8 cellular contexts compared by ENCODE assay signal in the genomic region with DNA sequence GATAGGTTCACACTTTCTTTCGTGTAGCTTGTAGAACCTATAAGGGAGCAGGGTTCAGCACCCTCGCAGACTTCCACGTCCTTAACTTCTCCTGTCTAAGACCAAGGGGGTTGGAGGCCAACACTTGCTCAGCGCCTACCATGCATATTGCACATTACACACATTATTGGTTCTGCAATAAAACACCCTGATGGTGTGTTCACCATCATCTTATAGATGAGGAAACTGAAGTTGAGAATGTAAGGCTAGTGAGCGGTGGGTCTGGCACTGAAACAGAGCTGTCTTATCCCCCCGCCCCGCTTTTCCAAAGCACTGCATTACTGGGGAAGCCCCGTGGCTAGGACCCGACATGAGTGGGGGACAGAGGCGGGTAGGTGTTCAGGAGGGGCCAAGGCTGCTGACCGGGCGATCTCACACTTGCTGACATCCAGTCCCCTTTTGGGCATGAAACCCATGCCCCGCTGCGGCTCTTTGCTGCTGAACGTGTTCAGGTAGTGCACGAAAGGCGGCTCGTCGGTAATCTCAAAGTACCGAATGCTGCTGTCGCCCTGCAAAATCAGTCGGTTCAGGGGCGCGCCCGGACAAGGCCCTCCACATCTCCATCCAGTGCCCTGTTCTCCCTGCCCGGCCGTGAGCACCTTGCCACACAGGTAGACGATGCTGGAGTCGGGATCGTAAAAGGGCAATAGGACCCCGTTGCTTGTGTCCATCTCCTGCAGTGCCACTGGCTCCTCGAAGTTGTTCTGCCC. TPM values are rescaled to one million over a fixed set of nuclear protein-coding genes. Genes with fewer than 3 reads are reported as not detected.
DNase-seq lines count a peak whose midpoint lies in the region; ATAC-seq and TF ChIP-seq lines count a peak whose summit lies in the region.

No MANE protein-coding gene starts in this region.

- H3K36me3 ChIP-seq in heart right ventricle (peaks cover 0 to 5% (median 0%) of the 10 kb centered on the region in 9 donors), lower lobe of right lung (no peaks in the 10 kb centered on the region)

- WGBS in heart right ventricle, 2 donors, result 62 to 68% methylated on average over 32 of the region's 32 CpGs

- intact Hi-C loops in heart right ventricle (cut with DNase I) (loop anchor here in 4 of 10 donors (5.0 to 10.0 kb wide), 4 partner anchors 158 to 318 kb away; partner anchors contain the start of gene SSH2 (in 2 of the 4)), Right ventricle myocardium inferior (cut with DNase I) (loop anchor here (5.0 to 10.0 kb wide), 2 partner anchors 34 to 318 kb away; partner anchors contain the start of gene SSH2), lower lobe of right lung (cut with DNase I) (no loop called here)

- DNase-seq in heart right ventricle (no peak), Right ventricle myocardium inferior (ENCODE audit: missing footprints) (no peak), lower lobe of right lung (no peak), type B pancreatic cell (ENCODE audit: extremely low spot score, unreplicated experiment) (no peak), T1000 (lab: John Stamatoyannopoulos, UW) (no peak)
- peak; percentile 55 for DNase-seq in activated naive CD8-positive, alpha-beta T cell treated with anti-CD3 and anti-CD28 coated beads, Interleukin-2, amount 10 ng/mL, durations not matched to agents 7 days and 5 days

- H3K27ac Mint-ChIP-seq in activated naive CD8-positive, alpha-beta T cell treated with anti-CD3 and anti-CD28 coated beads, Interleukin-2, amount 10 ng/mL, durations not matched to agents 7 days and 5 days, result peak overlapping the region; percentile 94
- H3K27ac Mint-ChIP-seq in type B pancreatic cell, result no peak overlapping the region

- peak overlapping the region in 2 of 10 donors; percentile 26 to 37 for H3K27ac ChIP-seq in heart right ventricle
- H3K27ac ChIP-seq in lower lobe of right lung, result peak overlapping the region; percentile 69

- ATAC-seq in heart right ventricle, result no peak
- ATAC-seq in Right ventricle myocardium inferior, result no peak
- ATAC-seq in activated naive CD8-positive, alpha-beta T cell treated with anti-CD3 and anti-CD28 coated beads, Interleukin-2, amount 10 ng/mL, durations not matched to agents 7 days and 5 days (ENCODE audit: low read depth), result no peak
- ATAC-seq in lower lobe of right lung, result no peak
- no peak for ATAC-seq in GM18907 (IDR thresholded peaks at IDR 0.05; ENCODE audit: unreplicated experiment)
- no peak for ATAC-seq in HG02571 (IDR thresholded peaks at IDR 0.05; ENCODE audit: unreplicated experiment)

- peaks cover 25% of the 10 kb centered on the region for H3K4me1 Mint-ChIP-seq in activated naive CD8-positive, alpha-beta T cell treated with anti-CD3 and anti-CD28 coated beads, Interleukin-2, amount 10 ng/mL, durations not matched to agents 7 days and 5 days
- no peaks in the 10 kb centered on the region for H3K4me1 Mint-ChIP-seq in type B pancreatic cell (ENCODE audit: unreplicated experiment)

- peaks cover 0 to 43% (median 0%) of the 10 kb centered on the region in 7 donors for H3K27me3 ChIP-seq in heart right ventricle
- peaks cover 11% of the 10 kb centered on the region for H3K27me3 ChIP-seq in lower lobe of right lung (ENCODE audit: low read depth)

- POLR2A ChIA-PET in activated naive CD8-positive, alpha-beta T cell treated with anti-CD3 and anti-CD28 coated beads, Interleukin-2, amount 10 ng/mL, durations not matched to agents 7 days and 5 days (lab: Charles Lee), result interaction anchor here (0.5 to 4.2 kb wide), 27 partner anchors 9 to 314 kb away, joined by 3 to 55 read pairs (median 6); partner anchors contain the start of genes ABHD15, ANKRD13B, SSH2 and TP53I13

- H3K27me3 Mint-ChIP-seq in activated naive CD8-positive, alpha-beta T cell treated with anti-CD3 and anti-CD28 coated beads, Interleukin-2, amount 10 ng/mL, durations not matched to agents 7 days and 5 days, result peaks cover 4% of the 10 kb centered on the region
- H3K27me3 Mint-ChIP-seq in type B pancreatic cell, result peaks cover 57% of the 10 kb centered on the region

- peak overlapping the region; percentile 82 for H3K4me3 Mint-ChIP-seq in activated naive CD8-positive, alpha-beta T cell treated with anti-CD3 and anti-CD28 coated beads, Interleukin-2, amount 10 ng/mL, durations not matched to agents 7 days and 5 days
- H3K4me3 Mint-ChIP-seq in type B pancreatic cell, result peak overlapping the region; percentile 85

- H3K4me3 ChIP-seq in heart right ventricle (peak overlapping the region; percentile 14 to 60 (median 50)), lower lobe of right lung (peak overlapping the region; percentile 53)

- H3K4me1 ChIP-seq in heart right ventricle (peaks cover 14 to 89% (median 72%) of the 10 kb centered on the region in 9 donors), lower lobe of right lung (peaks cover 57% of the 10 kb centered on the region)

- H3K36me3 Mint-ChIP-seq in activated naive CD8-positive, alpha-beta T cell treated with anti-CD3 and anti-CD28 coated beads, Interleukin-2, amount 10 ng/mL, durations not matched to agents 7 days and 5 days, result no peaks in the 10 kb centered on the region
- no peaks in the 10 kb centered on the region for H3K36me3 Mint-ChIP-seq in type B pancreatic cell

- TF ChIP-seq CTCF in heart right ventricle (IDR thresholded peaks at IDR 0.05) (no peak), lower lobe of right lung (IDR thresholded peaks at IDR 0.05) (no peak), type B pancreatic cell (conservative IDR thresholded peaks at IDR 0.05) (no peak)

- H3K9me3 ChIP-seq in heart right ventricle, result no peaks in the 10 kb centered on the region
- H3K9me3 ChIP-seq in lower lobe of right lung, result no peaks in the 10 kb centered on the region

- H3K9me3 Mint-ChIP-seq in activated naive CD8-positive, alpha-beta T cell treated with anti-CD3 and anti-CD28 coated beads, Interleukin-2, amount 10 ng/mL, durations not matched to agents 7 days and 5 days, result no peaks in the 10 kb centered on the region
- no peaks in the 10 kb centered on the region for H3K9me3 Mint-ChIP-seq in type B pancreatic cell

RNA-seq across cellular contexts. Expression of gene CORO6, which starts 6.2 kb away (rescaled TPM):
- 100 to 1,000 TPM in 4 of 10 donors, 10 to 100 TPM in 6; 72.0 to 110 (median 90.9) TPM for total RNA-seq in heart right ventricle
- polyA plus RNA-seq in heart right ventricle, result 100 to 1,000 TPM in 1 of 2 donors, 10 to 100 TPM in 1; 53.2 to 262 TPM
- total RNA-seq in Right ventricle myocardium inferior, result 93.2 TPM
- 1 to 10 TPM; 8.2 to 9.0 TPM for total RNA-seq in activated naive CD8-positive, alpha-beta T cell treated with anti-CD3 and anti-CD28 coated beads, Interleukin-2, amount 10 ng/mL, durations not matched to agents 7 days and 5 days
- 6.6 TPM for total RNA-seq in lower lobe of right lung
- total RNA-seq in type B pancreatic cell (ENCODE audit: low replicate concordance), result 2.0 and 6.8 TPM in 2 replicates

RNA-seq across cellular contexts. Expression of gene ANKRD13B, which starts 23.5 kb away (rescaled TPM):
- total RNA-seq in heart right ventricle (1 to 10 TPM; 2.5 to 9.1 (median 5.5) TPM), Right ventricle myocardium inferior (9.2 TPM), lower lobe of right lung (6.6 TPM), type B pancreatic cell (ENCODE audit: low replicate concordance) (21.0 and 50.5 TPM in 2 replicates)
- 1 to 10 TPM; 6.2 to 9.7 TPM for polyA plus RNA-seq in heart right ventricle
- total RNA-seq in activated naive CD8-positive, alpha-beta T cell treated with anti-CD3 and anti-CD28 coated beads, Interleukin-2, amount 10 ng/mL, durations not matched to agents 7 days and 5 days, result 1 to 10 TPM; 6.0 to 7.9 TPM

RNA-seq across cellular contexts. Expression of gene GIT1, which starts 27.0 kb away (rescaled TPM):
- total RNA-seq in heart right ventricle, result 10 to 100 TPM; 20.6 to 34.7 (median 28.1) TPM
- polyA plus RNA-seq in heart right ventricle, result 10 to 100 TPM; 31.6 to 35.4 TPM
- 33.0 TPM for total RNA-seq in Right ventricle myocardium inferior
- total RNA-seq in activated naive CD8-positive, alpha-beta T cell treated with anti-CD3 and anti-CD28 coated beads, Interleukin-2, amount 10 ng/mL, durations not matched to agents 7 days and 5 days, result 10 to 100 TPM; 73.3 to 73.4 TPM
- 53.1 TPM for total RNA-seq in lower lobe of right lung
- total RNA-seq in type B pancreatic cell (ENCODE audit: low replicate concordance), result 44.0 and 66.7 TPM in 2 replicates

RNA-seq across cellular contexts. Expression of gene TP53I13, which starts 48.0 kb away (rescaled TPM):
- 10 to 100 TPM; 24.0 to 41.6 (median 30.2) TPM for total RNA-seq in heart right ventricle
- 100 to 1,000 TPM in 1 of 2 donors, 10 to 100 TPM in 1; 92.8 to 106 TPM for polyA plus RNA-seq in heart right ventricle
- 38.8 TPM for total RNA-seq in Right ventricle myocardium inferior
- 100 to 1,000 TPM; 154 to 155 TPM for total RNA-seq in activated naive CD8-positive, alpha-beta T cell treated with anti-CD3 and anti-CD28 coated beads, Interleukin-2, amount 10 ng/mL, durations not matched to agents 7 days and 5 days
- 62.7 TPM for total RNA-seq in lower lobe of right lung
- 38.9 and 50.3 TPM in 2 replicates for total RNA-seq in type B pancreatic cell (ENCODE audit: low replicate concordance)

RNA-seq across cellular contexts. Expression of gene ABHD15, which starts 49.6 kb away (rescaled TPM):
- total RNA-seq in heart right ventricle (1 to 10 TPM; 4.4 to 9.0 (median 5.6) TPM), Right ventricle myocardium inferior (7.1 TPM), lower lobe of right lung (14.3 TPM), type B pancreatic cell (ENCODE audit: low replicate concordance) (11.6 and 12.2 TPM in 2 replicates)
- polyA plus RNA-seq in heart right ventricle, result 1 to 10 TPM; 3.5 to 5.7 TPM
- 10 to 100 TPM; 20.0 to 20.4 TPM for total RNA-seq in activated naive CD8-positive, alpha-beta T cell treated with anti-CD3 and anti-CD28 coated beads, Interleukin-2, amount 10 ng/mL, durations not matched to agents 7 days and 5 days
